Comparison of ENCODE assay signal across 2 cellular contexts in genomic region chr22:28585324-28585723, GRCh38.
TF ChIP-seq lines count a peak whose summit lies in the region.

No MANE protein-coding gene starts in this region.

TF ChIP-seq in H1, 55 proteins besides CTCF, POLR2A, EP300 and RAD21:
- TF ChIP-seq EGR1 (IDR thresholded peaks at IDR 0.05; ENCODE audit: borderline replicate concordance, low read depth, low read length): no peak
- TF ChIP-seq CTBP2 (IDR thresholded peaks at IDR 0.05; ENCODE audit: borderline replicate concordance, insufficient read depth, insufficient read length, low read length): no peak
- no peak for TF ChIP-seq TCF12 (IDR thresholded peaks at IDR 0.05; ENCODE audit: low read depth, low read length)
- TF ChIP-seq USF2 (IDR thresholded peaks at IDR 0.05; ENCODE audit: low read length): no peak
- no peak for TF ChIP-seq CBX8 (IDR thresholded peaks at IDR 0.05; ENCODE audit: borderline replicate concordance, low read depth, low read length)
- TF ChIP-seq SIN3A (conservative IDR thresholded peaks at IDR 0.05 in 1 of 2, IDR thresholded peaks at IDR 0.05 in 1 of 2; ENCODE audit: low read depth in 1 of 2, low read length in 2 of 2): no peak
- TF ChIP-seq JUN (IDR thresholded peaks at IDR 0.05; ENCODE audit: low read depth, low read length): no peak
- no peak for TF ChIP-seq SRF (IDR thresholded peaks at IDR 0.05; ENCODE audit: low read depth, low read length)
- no peak for TF ChIP-seq RXRA (IDR thresholded peaks at IDR 0.05; ENCODE audit: insufficient read depth, low read depth, low read length)
- TF ChIP-seq BCL11A (IDR thresholded peaks at IDR 0.05; ENCODE audit: low read depth in 2 of 2, low read length in 2 of 2): no peak
- TF ChIP-seq POLR2AphosphoS5 (IDR thresholded peaks at IDR 0.05; ENCODE audit: low read depth, low read length): no peak
- TF ChIP-seq RNF2 (IDR thresholded peaks at IDR 0.05; ENCODE audit: borderline replicate concordance, low read depth, low read length, missing control alignments, poor library complexity, severe bottlenecking): no peak
- no peak for TF ChIP-seq RFX5 (IDR thresholded peaks at IDR 0.05; ENCODE audit: borderline replicate concordance, low read depth, low read length)

TF ChIP-seq in SK-N-SH, 30 proteins besides CTCF, POLR2A, EP300 and RAD21:
- TF ChIP-seq USF2 (IDR thresholded peaks at IDR 0.05; ENCODE audit: borderline replicate concordance, low read depth, low read length) (no peak), MAX (IDR thresholded peaks at IDR 0.05; ENCODE audit: low read depth) (no peak), RXRA (IDR thresholded peaks at IDR 0.05; ENCODE audit: borderline replicate concordance, low read depth) (no peak), SMC3 (IDR thresholded peaks at IDR 0.05; ENCODE audit: low read depth, low read length) (no peak), ELF1 (IDR thresholded peaks at IDR 0.05) (no peak), EZH2phosphoT487 (IDR thresholded peaks at IDR 0.05; ENCODE audit: borderline replicate concordance, low read depth) (no peak), NRF1 (IDR thresholded peaks at IDR 0.05; ENCODE audit: low read depth, low read length) (no peak), RCOR1 (IDR thresholded peaks at IDR 0.05; ENCODE audit: low read length) (no peak), MEF2A (IDR thresholded peaks at IDR 0.05; ENCODE audit: borderline replicate concordance, low read depth) (no peak), NFIC (IDR thresholded peaks at IDR 0.05; ENCODE audit: borderline replicate concordance) (no peak), JUND (IDR thresholded peaks at IDR 0.05) (no peak), FOXJ3 (CRISPR knock-in tag; IDR thresholded peaks at IDR 0.05) (no peak), FOXM1 (IDR thresholded peaks at IDR 0.05; ENCODE audit: low read depth) (no peak), MXI1 (IDR thresholded peaks at IDR 0.05; ENCODE audit: low read depth, low read length) (no peak), TCF12 (IDR thresholded peaks at IDR 0.05) (no peak)
- TF ChIP-seq, protein P1, sequence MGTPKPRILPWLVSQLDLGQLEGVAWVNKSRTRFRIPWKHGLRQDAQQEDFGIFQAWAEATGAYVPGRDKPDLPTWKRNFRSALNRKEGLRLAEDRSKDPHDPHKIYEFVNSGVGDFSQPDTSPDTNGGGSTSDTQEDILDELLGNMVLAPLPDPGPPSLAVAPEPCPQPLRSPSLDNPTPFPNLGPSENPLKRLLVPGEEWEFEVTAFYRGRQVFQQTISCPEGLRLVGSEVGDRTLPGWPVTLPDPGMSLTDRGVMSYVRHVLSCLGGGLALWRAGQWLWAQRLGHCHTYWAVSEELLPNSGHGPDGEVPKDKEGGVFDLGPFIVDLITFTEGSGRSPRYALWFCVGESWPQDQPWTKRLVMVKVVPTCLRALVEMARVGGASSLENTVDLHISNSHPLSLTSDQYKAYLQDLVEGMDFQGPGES (IDR thresholded peaks at IDR 0.05; ENCODE audit: low read depth, low read length): no peak
- TF ChIP-seq, protein P2, sequence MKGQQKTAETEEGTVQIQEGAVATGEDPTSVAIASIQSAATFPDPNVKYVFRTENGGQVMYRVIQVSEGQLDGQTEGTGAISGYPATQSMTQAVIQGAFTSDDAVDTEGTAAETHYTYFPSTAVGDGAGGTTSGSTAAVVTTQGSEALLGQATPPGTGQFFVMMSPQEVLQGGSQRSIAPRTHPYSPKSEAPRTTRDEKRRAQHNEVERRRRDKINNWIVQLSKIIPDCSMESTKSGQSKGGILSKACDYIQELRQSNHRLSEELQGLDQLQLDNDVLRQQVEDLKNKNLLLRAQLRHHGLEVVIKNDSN (IDR thresholded peaks at IDR 0.05; ENCODE audit: borderline replicate concordance, low read depth): no peak
- TF ChIP-seq, protein P3, sequence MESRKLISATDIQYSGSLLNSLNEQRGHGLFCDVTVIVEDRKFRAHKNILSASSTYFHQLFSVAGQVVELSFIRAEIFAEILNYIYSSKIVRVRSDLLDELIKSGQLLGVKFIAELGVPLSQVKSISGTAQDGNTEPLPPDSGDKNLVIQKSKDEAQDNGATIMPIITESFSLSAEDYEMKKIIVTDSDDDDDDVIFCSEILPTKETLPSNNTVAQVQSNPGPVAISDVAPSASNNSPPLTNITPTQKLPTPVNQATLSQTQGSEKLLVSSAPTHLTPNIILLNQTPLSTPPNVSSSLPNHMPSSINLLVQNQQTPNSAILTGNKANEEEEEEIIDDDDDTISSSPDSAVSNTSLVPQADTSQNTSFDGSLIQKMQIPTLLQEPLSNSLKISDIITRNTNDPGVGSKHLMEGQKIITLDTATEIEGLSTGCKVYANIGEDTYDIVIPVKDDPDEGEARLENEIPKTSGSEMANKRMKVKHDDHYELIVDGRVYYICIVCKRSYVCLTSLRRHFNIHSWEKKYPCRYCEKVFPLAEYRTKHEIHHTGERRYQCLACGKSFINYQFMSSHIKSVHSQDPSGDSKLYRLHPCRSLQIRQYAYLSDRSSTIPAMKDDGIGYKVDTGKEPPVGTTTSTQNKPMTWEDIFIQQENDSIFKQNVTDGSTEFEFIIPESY (IDR thresholded peaks at IDR 0.05; ENCODE audit: borderline replicate concordance, low read depth): no peak
